In genomic region chr3:13197795-13198194, GRCh38 we compare ENCODE assay signal across 19 cellular contexts.
"Had no signal": no experiment of that assay in that cellular context is flagged by ENCODE, and none has a peak within 500 bp of the region (broad histone marks: within the 10 kb centered on the region; RNA-seq: fewer than 3 reads in every experiment).

No MANE protein-coding gene starts in this region.

- H3K4me1 ChIP-seq: colonic mucosa, esophagus squamous epithelium, psoas muscle, transverse colon had no signal

- H3K27ac ChIP-seq: colonic mucosa, esophagus squamous epithelium, neural progenitor cell, parathyroid adenoma, psoas muscle, thoracic aorta, transverse colon had no signal

- H2AFZ ChIP-seq: neural progenitor cell, parathyroid adenoma had no signal

- H3K9ac ChIP-seq: neural progenitor cell, parathyroid adenoma had no signal

- H3K79me2 ChIP-seq: parathyroid adenoma had no signal

- ATAC-seq: left colon; natural killer cell; sciatic nerve; stimulated activated naive B cell treated with anti-CD40 and anti-IgM and Interleukin-4, amounts not matched to agents 10 μg/mL and 1 μg/mL and 100 μg/mL, for 72 hours; stimulated activated naive CD8-positive, alpha-beta T cell treated with anti-CD3 and anti-CD28 coated beads, Interleukin-15, amount 100 ng/mL, for 72 hours had no signal

- H3K4me2 ChIP-seq: neural progenitor cell had no signal

- H3K4me3 ChIP-seq: colonic mucosa, esophagus squamous epithelium, neural progenitor cell, psoas muscle, thoracic aorta, transverse colon had no signal

- H3K9me3 ChIP-seq: colonic mucosa, esophagus squamous epithelium, psoas muscle, thoracic aorta, transverse colon had no signal

- H3K27me3 ChIP-seq: colonic mucosa, neural progenitor cell had no signal

- DNase-seq: cerebellar nuclear complex; colonic mucosa; dermis blood vessel endothelial cell; esophagus squamous epithelium; foreskin fibroblast; left colon; natural killer cell; occipital lobe; psoas muscle; retina; stimulated activated CD4-positive, alpha-beta T cell treated with anti-CD3 and anti-CD28 coated beads, Interleukin-2, amount 100 ng/mL, for 24 hours; stimulated activated CD4-positive, alpha-beta T cell treated with anti-CD3 and anti-CD28 coated beads, Interleukin-4, amount 100 ng/mL, for 4 hours; stimulated activated naive B cell treated with anti-CD40 and anti-IgM and Interleukin-4, amounts not matched to agents 10 μg/mL and 1 μg/mL and 100 μg/mL, for 72 hours; stimulated activated naive CD8-positive, alpha-beta T cell treated with anti-CD3 and anti-CD28 coated beads, Interleukin-15, amount 100 ng/mL, for 72 hours; transverse colon had no signal

- H3K36me3 ChIP-seq: colonic mucosa, esophagus squamous epithelium, neural progenitor cell, thoracic aorta, transverse colon had no signal
